Comparison of ENCODE assay signal across 8 cellular contexts in genomic region chr14:24093901-24094838, GRCh38. TPM values are rescaled to one million over a fixed set of nuclear protein-coding genes. Genes with fewer than 3 reads are reported as not detected.
A peak's percentile ranks its signal among the peaks of the same experiment; 100 is the strongest.
DNase-seq lines count a peak whose midpoint lies in the region; ATAC-seq and TF ChIP-seq lines count a peak whose summit lies in the region.

Gene PCK2 (plus strand): TSS chr14:24094311. CDS start chr14:24094406, 95 bp downstream.

- H3K9me3 ChIP-seq in A673 (ENCODE audit: low read depth, low read length, poor library complexity, severe bottlenecking) = no peaks in the 10 kb centered on the region

- peak within 1 kb of the TSS; percentile 78 for H3K4me3 ChIP-seq in A673 (ENCODE audit: low read depth, low read length, poor library complexity, severe bottlenecking)

- CTCF ChIA-PET in A673 (lab: Charles Lee) = interaction anchor here (0.5 to 0.7 kb wide), 6 partner anchors 14 to 720 kb away, joined by 3 to 11 read pairs (median 3); partner anchors contain the start of genes RABGGTA and RIPK3

- 0 out of 2 replicates have a peak, but pooled peaks have one; percentile 9 for TF ChIP-seq CTCF in A673 (conservative IDR thresholded peaks at IDR 0.05; ENCODE audit: low read depth, low read length)

- intact Hi-C loops in A673 (cut with micrococcal nuclease; ENCODE audit: unreplicated experiment) = no loop called here

- no peaks in the 10 kb centered on the region for H3K27me3 ChIP-seq in A673 (replicated peaks; ENCODE audit: insufficient read depth, low read depth, low read length, poor library complexity)

- peaks cover 12% of the 10 kb centered on the region for H3K4me1 ChIP-seq in A673 (ENCODE audit: insufficient read depth, low read length, poor library complexity, severe bottlenecking)

- ATAC-seq in GM18868 (IDR thresholded peaks at IDR 0.05; ENCODE audit: unreplicated experiment) (peak; percentile 53), HG03139 (IDR thresholded peaks at IDR 0.05; ENCODE audit: unreplicated experiment) (peak; percentile 39)
- peak; percentile 75 to 77 for ATAC-seq in activated CD4-positive, CD25-positive, alpha-beta regulatory T cell treated with anti-CD3 and anti-CD28 coated beads, Interleukin-2, amount 50 U/mL, for 24 hours

- BruUV-seq in A673 (replicated peaks; lab: Mats Ljungman, UMichigan) = TSS peak; percentile 61

- H3K36me3 ChIP-seq in A673 (ENCODE audit: insufficient read depth, low read length, poor library complexity, severe bottlenecking) = peaks cover 11% of the 10 kb centered on the region

- POLR2A ChIA-PET in A673 (lab: Charles Lee; ENCODE audit: low non-redundant PET) = interaction anchor here (0.6 to 2.2 kb wide), 11 partner anchors 8 to 206 kb away, joined by 3 to 13 read pairs (median 4); partner anchors contain the start of genes DCAF11, EMC9, IRF9 and NOP9

- DNase-seq in A673 (ENCODE audit: low spot score) (peak; percentile 94), NCI-H345 treated with DMSO at 0.1 percent for 48 hours (lab: John Stamatoyannopoulos, UW; ENCODE audit: unreplicated experiment) (peak; percentile 70), cerebellum (ENCODE audit: low spot score) (peak; percentile 89), kidney glomerular epithelial cell (lab: John Stamatoyannopoulos, UW) (peak; percentile 71)
- peak; percentile 70 to 88 for DNase-seq in stimulated activated CD4-positive, alpha-beta T cell treated with anti-CD3 and anti-CD28 coated beads, Interleukin-1b, Interleukin-23, amount 100 ng/mL, for 4 hours (ENCODE audit: low read depth in 2 of 2)

- peak within 1 kb of the TSS; percentile 94 for H3K27ac ChIP-seq in A673 (ENCODE audit: low read depth, low read length, poor library complexity, severe bottlenecking)

RNA-seq across cellular contexts. Expression of gene PCK2, which starts in this region (rescaled TPM):
- 16.8 and 46.3 TPM in 2 replicates for total RNA-seq in A673 (2021)
- 2.5 TPM for total RNA-seq in cerebellum

Comparison
In these comparisons a context has a peak if more than half of its experiments do, and no peak if none do; other contexts are left out.
1. Peak in every context shown above with its lines: DNase-seq, ATAC-seq, H3K4me3 ChIP-seq and H3K27ac ChIP-seq.